Comparison of ENCODE assay signal across 8 cellular contexts in the genomic region with DNA sequence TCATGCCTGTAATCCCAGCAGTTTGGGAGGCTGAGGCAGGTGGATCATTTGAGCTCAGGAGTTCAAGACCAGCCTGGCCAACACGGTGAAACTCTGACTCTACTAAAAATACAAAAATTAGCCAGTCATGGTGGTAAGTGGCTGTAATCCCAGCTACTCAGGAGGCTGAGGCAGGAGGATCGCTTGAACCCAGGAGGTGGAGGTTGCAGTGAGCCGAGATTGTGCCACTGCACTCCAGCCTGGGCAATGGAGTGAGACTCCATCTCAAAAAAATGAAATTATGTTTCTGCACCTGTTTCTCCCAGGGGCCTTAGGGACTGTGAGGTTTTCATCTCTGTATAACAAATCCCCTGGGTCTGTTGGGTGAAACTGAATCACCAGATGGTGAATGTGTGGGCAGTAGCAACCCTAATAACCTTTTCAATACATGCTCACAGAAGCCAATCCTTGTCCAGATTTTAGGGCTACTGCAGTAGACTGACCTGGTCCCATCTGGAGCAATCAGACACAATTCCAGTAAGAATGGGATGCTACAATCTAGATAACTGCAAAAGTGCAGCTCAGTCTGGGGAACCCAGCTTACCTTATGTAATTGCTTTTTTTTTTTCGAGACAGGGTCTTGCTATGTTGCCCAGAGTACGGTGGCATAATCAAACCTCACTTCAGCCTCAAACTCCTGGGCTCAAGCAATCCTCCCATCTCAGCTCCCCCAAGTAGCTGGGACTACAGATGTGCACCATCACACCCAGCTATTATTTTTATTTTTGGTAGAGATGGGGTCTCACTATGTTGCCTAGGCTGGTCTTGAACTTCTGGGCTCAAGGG. TPM values are rescaled to one million over a fixed set of nuclear protein-coding genes. Genes with fewer than 3 reads are reported as not detected.
DNase-seq lines count a peak whose midpoint lies in the region; ATAC-seq, FAIRE-seq and TF ChIP-seq lines count a peak whose summit lies in the region.
"Not testable (repeated sequence)": the region's sequence is repeated elsewhere in the genome, so short reads cannot be mapped to it uniquely, and the experiment has no call there.

No MANE protein-coding gene starts in this region.

- WGBS in HepG2 (ENCODE audit: low lambda C conversion rate), result 31% methylated on average over 5 of the region's 5 CpGs

- not testable (repeated sequence) for H2AFZ ChIP-seq in HepG2 (ENCODE audit: low read length)

- H3K36me3 ChIP-seq in BLaER1 treated with 17β-estradiol and CSF1 and Interleukin-3, amounts not matched to agents 10 nM and 100 nM; HepG2 (replicated peaks in 1 of 2; ENCODE audit: control insufficient read depth in 1 of 2, insufficient read depth in 2 of 2, low read length in 2 of 2): not testable (repeated sequence)

- not testable (repeated sequence) for H3K9me3 ChIP-seq in BLaER1 treated with 17β-estradiol and CSF1 and Interleukin-3, amounts not matched to agents 10 nM and 100 nM (replicated peaks in 1 of 11); HepG2 (ENCODE audit: low read length)

- not testable (repeated sequence) for DNase-seq in HepG2 (ENCODE audit: low spot score)

- peaks cover 0 to 34% (median 20%) of the 10 kb centered on the region in 10 experiments; a peak in 12 of 20 replicates for H3K4me1 ChIP-seq in BLaER1 treated with 17β-estradiol and CSF1 and Interleukin-3, amounts not matched to agents 10 nM and 100 nM
- H3K4me1 ChIP-seq in HepG2 (ENCODE audit: insufficient read depth, low read length), result peaks cover 22% of the 10 kb centered on the region

- peak overlapping the region in 8 of 11 experiments; percentile 8 to 55 (median 42); a peak in 13 of 22 replicates for H3K4me2 ChIP-seq in BLaER1 treated with 17β-estradiol and CSF1 and Interleukin-3, amounts not matched to agents 10 nM and 100 nM
- not testable (repeated sequence) for H3K4me2 ChIP-seq in HepG2 (ENCODE audit: low read depth, low read length)

- not testable (repeated sequence) for TF ChIP-seq RAD21 in HepG2 (CRISPR knock-in tag; IDR thresholded peaks at IDR 0.05)

- H3K4me3 ChIP-seq in BLaER1 treated with 17β-estradiol and CSF1 and Interleukin-3, amounts not matched to agents 10 nM and 100 nM; HepG2 (replicated peaks in 1 of 3; ENCODE audit: insufficient read depth in 1 of 3, low read depth in 2 of 3, low read length in 3 of 3): not testable (repeated sequence)

- CTCF ChIA-PET in HepG2 (lab: Yijun Ruan, JAX; ENCODE audit: low intra/inter-chr PET ratio, low total read pairs), result not testable (repeated sequence)

- not testable (repeated sequence) for H3K9ac ChIP-seq in BLaER1 treated with 17β-estradiol and CSF1 and Interleukin-3, amounts not matched to agents 10 nM and 100 nM; HepG2 (ENCODE audit: insufficient read depth, low read depth, low read length)

- BruUV-seq in HepG2 (replicated peaks; lab: Mats Ljungman, UMichigan), result not testable (repeated sequence)

- H3K27ac ChIP-seq in BLaER1 treated with 17β-estradiol and CSF1 and Interleukin-3, amounts not matched to agents 10 nM and 100 nM; HepG2 (ENCODE audit: extremely low read length, insufficient read depth, low read length): not testable (repeated sequence)

- ATAC-seq in GM18861 (IDR thresholded peaks at IDR 0.05; ENCODE audit: unreplicated experiment) (peak; percentile 84), GM19372 (IDR thresholded peaks at IDR 0.05; ENCODE audit: low read depth, unreplicated experiment) (peak; percentile 53), GM21619 (IDR thresholded peaks at IDR 0.05; ENCODE audit: unreplicated experiment) (peak; percentile 93), HG02798 (IDR thresholded peaks at IDR 0.05; ENCODE audit: poor library complexity, unreplicated experiment) (peak; percentile 80), HG03097 (IDR thresholded peaks at IDR 0.05; ENCODE audit: low FRiP score, unreplicated experiment) (peak; percentile 59), HG03460 (IDR thresholded peaks at IDR 0.05; ENCODE audit: unreplicated experiment) (peak; percentile 85)
- ATAC-seq in HepG2, result not testable (repeated sequence)

- POLR2A ChIA-PET in HepG2 (lab: Yijun Ruan, JAX), result not testable (repeated sequence)

- intact Hi-C loops in HepG2 (cut with micrococcal nuclease; ENCODE audit: unreplicated experiment), result not testable (repeated sequence)

- FAIRE-seq in HepG2 (lab: Jason Lieb, UNC), result not testable (repeated sequence)

- not testable (repeated sequence) for TF ChIP-seq EP300 in HepG2 (IDR thresholded peaks at IDR 0.05; ENCODE audit: low read depth in 2 of 2, low read length in 2 of 2); HepG2 (CRISPR knock-in tag; IDR thresholded peaks at IDR 0.05; ENCODE audit: borderline replicate concordance)

- H3K27me3 ChIP-seq in BLaER1 treated with 17β-estradiol and CSF1 and Interleukin-3, amounts not matched to agents 10 nM and 100 nM; HepG2 (ENCODE audit: control insufficient read depth in 1 of 2, insufficient read depth in 2 of 2, low read length in 2 of 2): not testable (repeated sequence)

- in situ Hi-C loops in HepG2 (cut with HindIII; ENCODE audit: extremely low pct_ligation_motif_present, low pct_unique_long_range_greater_than_20kb), result not testable (repeated sequence)

- not testable (repeated sequence) for TF ChIP-seq CTCF in HepG2 (CRISPR knock-in tag; IDR thresholded peaks at IDR 0.05)

- not testable (repeated sequence) for H3K79me2 ChIP-seq in HepG2 (ENCODE audit: insufficient read depth, low read length)

- H4K20me1 ChIP-seq in BLaER1 treated with 17β-estradiol and CSF1 and Interleukin-3, amounts not matched to agents 10 nM and 100 nM; HepG2 (ENCODE audit: insufficient read depth, low read length): not testable (repeated sequence)

- TF ChIP-seq POLR2A in HepG2 (IDR thresholded peaks at IDR 0.05; ENCODE audit: insufficient read depth in 1 of 2, low read depth in 2 of 2, low read length in 2 of 2), result not testable (repeated sequence)

TF ChIP-seq in HepG2, 621 proteins besides CTCF, POLR2A, EP300 and RAD21:
- TF ChIP-seq ZNF121 (CRISPR knock-in tag; IDR thresholded peaks at IDR 0.05), result 0 out of 2 replicates have a peak, but pooled peaks have one; percentile 19

RNA-seq across cellular contexts. Expression of a gene that starts 17.4 kb away (rescaled TPM):
- 14.4 and 14.8 TPM in 2 replicates for total RNA-seq in HepG2 (2016; rRNA removed; fragmentation: Illumina TruSeq; extraction: Trizol)
- total RNA-seq in HepG2 (2016; cell fraction: cytosol; rRNA removed; fragmentation: Illumina TruSeq; extraction: Trizol; ENCODE audit: low read depth), result 7.6 and 9.0 TPM in 2 replicates
- total RNA-seq in HepG2 (2016; cell fraction: insoluble cytoplasmic fraction; rRNA removed; fragmentation: Illumina TruSeq; extraction: Trizol), result 12.0 and 15.1 TPM in 2 replicates
- 7.8 and 8.1 TPM in 2 replicates for total RNA-seq in HepG2 (2016; cell fraction: membrane; rRNA removed; fragmentation: Illumina TruSeq; extraction: Trizol)
- 22.2 and 23.7 TPM in 2 replicates for total RNA-seq in HepG2 (2016; cell fraction: nucleus; rRNA removed; fragmentation: Illumina TruSeq; extraction: Trizol)
- 4.9 and 5.5 TPM in 2 replicates for polyA plus RNA-seq in HepG2 (2011; rRNA removed)
- 1.9 and 2.3 TPM in 2 replicates for polyA plus RNA-seq in HepG2 (2011; cell fraction: cytosol; rRNA removed)
- 13.0 and 13.7 TPM in 2 replicates for polyA plus RNA-seq in HepG2 (2011; cell fraction: nucleus; rRNA removed)
- 5.0 and 5.8 TPM in 2 replicates for polyA plus RNA-seq in HepG2 (2012)
- polyA plus RNA-seq in HepG2 (2016; cell fraction: cytosol; fragmentation: Illumina TruSeq; extraction: Trizol; ENCODE audit: low read depth), result 0.18 and 0.20 TPM in 2 replicates
- polyA plus RNA-seq in HepG2 (2016; cell fraction: insoluble cytoplasmic fraction; fragmentation: Illumina TruSeq; extraction: Trizol; ENCODE audit: low read depth), result 4.3 and 4.8 TPM in 2 replicates
- polyA plus RNA-seq in HepG2 (2016; cell fraction: membrane; fragmentation: Illumina TruSeq; extraction: Trizol; ENCODE audit: low read depth), result 0.70 and 0.93 TPM in 2 replicates
- polyA plus RNA-seq in HepG2 (2016; cell fraction: nucleus; fragmentation: Illumina TruSeq; extraction: Trizol; ENCODE audit: insufficient read depth, low read depth), result 20.2 and 20.5 TPM in 2 replicates
- polyA minus RNA-seq in HepG2 (2011; rRNA and poly(A)+ RNA removed; ENCODE audit: low replicate concordance), result 21.7 and 33.6 TPM in 2 replicates
- polyA minus RNA-seq in HepG2 (2011; cell fraction: cytosol; rRNA and poly(A)+ RNA removed), result 7.8 and 11.7 TPM in 2 replicates
- polyA minus RNA-seq in HepG2 (2011; cell fraction: nucleus; rRNA and poly(A)+ RNA removed), result 33.7 and 44.8 TPM in 2 replicates

RNA-seq across cellular contexts. Expression of a gene that starts 21.3 kb away (rescaled TPM):
- 14.3 and 23.3 TPM in 2 replicates for total RNA-seq in HepG2 (2016; rRNA removed; fragmentation: Illumina TruSeq; extraction: Trizol)
- total RNA-seq in HepG2 (2016; cell fraction: cytosol; rRNA removed; fragmentation: Illumina TruSeq; extraction: Trizol; ENCODE audit: low read depth), result 4.8 and 5.0 TPM in 2 replicates
- total RNA-seq in HepG2 (2016; cell fraction: insoluble cytoplasmic fraction; rRNA removed; fragmentation: Illumina TruSeq; extraction: Trizol), result 13.7 and 21.8 TPM in 2 replicates
- 6.6 and 6.7 TPM in 2 replicates for total RNA-seq in HepG2 (2016; cell fraction: membrane; rRNA removed; fragmentation: Illumina TruSeq; extraction: Trizol)
- total RNA-seq in HepG2 (2016; cell fraction: nucleus; rRNA removed; fragmentation: Illumina TruSeq; extraction: Trizol), result 16.2 and 17.2 TPM in 2 replicates
- 7.5 and 7.7 TPM in 2 replicates for polyA plus RNA-seq in HepG2 (2011; rRNA removed)
- 5.0 and 6.2 TPM in 2 replicates for polyA plus RNA-seq in HepG2 (2011; cell fraction: cytosol; rRNA removed)
- polyA plus RNA-seq in HepG2 (2011; cell fraction: nucleus; rRNA removed), result 14.1 and 15.6 TPM in 2 replicates
- 11.2 and 12.3 TPM in 2 replicates for polyA plus RNA-seq in HepG2 (2012)
- 0.66 and 0.68 TPM in 2 replicates for polyA plus RNA-seq in HepG2 (2016; cell fraction: cytosol; fragmentation: Illumina TruSeq; extraction: Trizol; ENCODE audit: low read depth)
- 15.7 and 17.6 TPM in 2 replicates for polyA plus RNA-seq in HepG2 (2016; cell fraction: insoluble cytoplasmic fraction; fragmentation: Illumina TruSeq; extraction: Trizol; ENCODE audit: low read depth)
- 2.2 and 2.3 TPM in 2 replicates for polyA plus RNA-seq in HepG2 (2016; cell fraction: membrane; fragmentation: Illumina TruSeq; extraction: Trizol; ENCODE audit: low read depth)
- 26.5 and 28.6 TPM in 2 replicates for polyA plus RNA-seq in HepG2 (2016; cell fraction: nucleus; fragmentation: Illumina TruSeq; extraction: Trizol; ENCODE audit: insufficient read depth, low read depth)
- polyA minus RNA-seq in HepG2 (2011; rRNA and poly(A)+ RNA removed; ENCODE audit: low replicate concordance), result 23.4 and 48.5 TPM in 2 replicates
- 10.9 and 11.4 TPM in 2 replicates for polyA minus RNA-seq in HepG2 (2011; cell fraction: cytosol; rRNA and poly(A)+ RNA removed)
- polyA minus RNA-seq in HepG2 (2011; cell fraction: nucleus; rRNA and poly(A)+ RNA removed), result 14.0 and 16.2 TPM in 2 replicates
